In genomic region chr14:70906785-70907171, GRCh38 we compare ENCODE assay signal across 8 cellular contexts. TPM values are rescaled to one million over a fixed set of nuclear protein-coding genes. Genes with fewer than 3 reads are reported as not detected.
DNase-seq lines count a peak whose midpoint lies in the region; ATAC-seq lines count a peak whose summit lies in the region.

No MANE protein-coding gene starts in this region.

- no peaks in the 10 kb centered on the region for H3K9me3 ChIP-seq in mononuclear cell (ENCODE audit: low read depth, low read length)

- H3K4me1 ChIP-seq in mononuclear cell (ENCODE audit: insufficient read depth, low read length): peaks cover 42% of the 10 kb centered on the region

- H3K4me3 ChIP-seq in Jurkat, Clone E6-1 (ENCODE audit: low read length): peak overlapping the region; percentile 76
- H3K4me3 ChIP-seq in mononuclear cell (ENCODE audit: low read length): peak overlapping the region; percentile 90

- ATAC-seq in HG02678 (IDR thresholded peaks at IDR 0.05; ENCODE audit: unreplicated experiment): no peak

- DNase-seq in DMS53 (lab: John Stamatoyannopoulos, UW) (peak; percentile 59), cerebellum (ENCODE audit: low spot score) (peak; percentile 16), GF-D8 (lab: John Stamatoyannopoulos, UW) (no peak), KG1 (lab: John Stamatoyannopoulos, UW) (no peak), NCI-H2107 treated with DMSO at 0.1 percent for 48 hours (lab: John Stamatoyannopoulos, UW; ENCODE audit: unreplicated experiment) (no peak)
- DNase-seq in Jurkat, Clone E6-1 (ENCODE audit: low read depth, low spot score): no peak

- no peaks in the 10 kb centered on the region for H3K27me3 ChIP-seq in mononuclear cell (ENCODE audit: insufficient read depth, low read length)

RNA-seq across cellular contexts. Expression of gene PCNX1, which starts 0.5 kb away (rescaled TPM):
- 15.4 TPM for polyA plus RNA-seq in Jurkat, Clone E6-1 (2012; ENCODE audit: insufficient read depth, insufficient read length)
- total RNA-seq in cerebellum: 130 TPM
- total RNA-seq in mononuclear cell: 142 TPM

Comparison
In these comparisons a context has a peak if more than half of its experiments do, and no peak if none do; other contexts are left out.
1. DNase-seq: peak in DMS53 (single experiment) and cerebellum (single experiment); none in Jurkat, Clone E6-1 (single experiment), GF-D8 (single experiment), KG1 (single experiment) and NCI-H2107 treated with DMSO at 0.1 percent for 48 hours (single experiment).